9 cellular contexts compared by ENCODE assay signal in genomic region chr15:101168463-101168824, GRCh38.
DNase-seq lines count a peak whose midpoint lies in the region; ATAC-seq and TF ChIP-seq lines count a peak whose summit lies in the region.
"Had no signal": no experiment of that assay in that cellular context is flagged by ENCODE, and none has a peak within 500 bp of the region (broad histone marks: within the 10 kb centered on the region; RNA-seq: fewer than 3 reads in every experiment).

No MANE protein-coding gene starts in this region.

- H3K9ac ChIP-seq in mammary epithelial cell (ENCODE audit: insufficient read depth, low read length) (no peak overlapping the region), mesenchymal stem cell (ENCODE audit: low read length) (no peak overlapping the region), neuronal stem cell (ENCODE audit: low read depth, low read length, poor library complexity) (no peak overlapping the region)

- peaks cover 6% of the 10 kb centered on the region for H3K79me2 ChIP-seq in mammary epithelial cell (ENCODE audit: insufficient read depth, low read length)

- H3K4me3 ChIP-seq in mammary epithelial cell (replicated peaks in 1 of 3; ENCODE audit: insufficient read depth in 1 of 3, low read depth in 2 of 3, low read length in 3 of 3) (no peak overlapping the region), mesenchymal stem cell (ENCODE audit: insufficient read depth in 1 of 2, low read depth in 1 of 2, low read length in 2 of 2) (no peak overlapping the region), neuronal stem cell (ENCODE audit: low read length in 2 of 2) (no peak overlapping the region)

- H3K23ac ChIP-seq in mesenchymal stem cell (ENCODE audit: low read length in 2 of 2) (no peak overlapping the region), neuronal stem cell (ENCODE audit: low read depth, low read length, poor library complexity) (no peak overlapping the region)

- H2BK5ac ChIP-seq in mesenchymal stem cell (ENCODE audit: low read depth, low read length, poor library complexity, severe bottlenecking) (no peak overlapping the region), neuronal stem cell (ENCODE audit: low read length) (no peak overlapping the region)

- no peak for TF ChIP-seq CTCF in mammary epithelial cell (conservative IDR thresholded peaks at IDR 0.05 in 1 of 2, IDR thresholded peaks at IDR 0.05 in 1 of 2; ENCODE audit: extremely low read depth in 1 of 2, insufficient read depth in 1 of 2, low read depth in 1 of 2, low read length in 2 of 2)

- in situ Hi-C loops in mammary epithelial cell (cut with MboI; ENCODE audit: low sequenced_read_pairs in 2 of 2) = no loop called here

- BruUV-seq in mammary epithelial cell (replicated peaks; lab: Mats Ljungman, UMichigan) = no TSS peak

- CTCF ChIA-PET in mammary epithelial cell (lab: Charles Lee; ENCODE audit: low non-redundant PET) = no interaction called here

- H3K18ac ChIP-seq in mesenchymal stem cell (ENCODE audit: low read depth in 1 of 2, low read length in 2 of 2) (peak overlapping the region; percentile 79 to 81), neuronal stem cell (ENCODE audit: low read length) (no peak overlapping the region)

- H3K4ac ChIP-seq in mesenchymal stem cell (ENCODE audit: low read depth in 1 of 2, low read length in 2 of 2) = peak overlapping the region; percentile 3 to 15
- no peak overlapping the region for H3K4ac ChIP-seq in neuronal stem cell (ENCODE audit: low read length)

- peak overlapping the region; percentile 73 to 91 for H2BK12ac ChIP-seq in mesenchymal stem cell (ENCODE audit: low read length in 2 of 2)
- no peak overlapping the region for H2BK12ac ChIP-seq in neuronal stem cell (ENCODE audit: low read length)

- no peak overlapping the region for H2BK120ac ChIP-seq in mesenchymal stem cell (ENCODE audit: low read depth, low read length)
- H2BK120ac ChIP-seq in neuronal stem cell (ENCODE audit: low read depth, low read length) = no peak overlapping the region

- H3K36me3 ChIP-seq in mammary epithelial cell (ENCODE audit: insufficient read depth, low read length) (peaks cover under 1% of the 10 kb centered on the region), mesenchymal stem cell (ENCODE audit: control insufficient read depth in 1 of 2, insufficient read depth in 2 of 2, low read depth in 1 of 2, low read length in 2 of 2) (peaks cover 2 to 12% of the 10 kb centered on the region in 2 experiments), neuronal stem cell (replicated peaks in 1 of 2; ENCODE audit: control insufficient read depth in 2 of 2, insufficient read depth in 2 of 2, low read length in 2 of 2) (peaks cover under 1 to 1% of the 10 kb centered on the region in 2 donors)

- peak overlapping the region; percentile 39 for H3K27ac ChIP-seq in mammary epithelial cell (ENCODE audit: insufficient read depth, low read depth, low read length)
- peak overlapping the region; percentile 98 for H3K27ac ChIP-seq in mesenchymal stem cell (ENCODE audit: low read length, poor library complexity, severe bottlenecking)
- H3K27ac ChIP-seq in neuronal stem cell (replicated peaks; ENCODE audit: low read length) = no peak overlapping the region

- H3K14ac ChIP-seq in mesenchymal stem cell (ENCODE audit: low read length in 2 of 2) = no peak overlapping the region
- no peak overlapping the region for H3K14ac ChIP-seq in neuronal stem cell (ENCODE audit: low read length)

- ATAC-seq in Right ventricle myocardium inferior = peak; percentile 51
- no peak for ATAC-seq in HG02938 (IDR thresholded peaks at IDR 0.05; ENCODE audit: unreplicated experiment)
- no peak for ATAC-seq in HG03159 (IDR thresholded peaks at IDR 0.05; ENCODE audit: unreplicated experiment)

- H3K9me3 ChIP-seq in mammary epithelial cell (replicated peaks; ENCODE audit: insufficient read depth, low read length) (peaks cover 19% of the 10 kb centered on the region), mesenchymal stem cell (ENCODE audit: control insufficient read depth, low read length) (peaks cover 28% of the 10 kb centered on the region), neuronal stem cell (replicated peaks in 1 of 2; ENCODE audit: control insufficient read depth in 2 of 2, insufficient read depth in 1 of 2, low read depth in 1 of 2, low read length in 2 of 2) (peaks cover 4 to 9% of the 10 kb centered on the region in 2 donors)

- intact Hi-C loops in Right ventricle myocardium inferior (cut with DNase I) (loop anchor here (5.0 kb wide), 1 partner anchor 81 kb away; no protein-coding TSS in a partner anchor), cardiac septum (cut with DNase I) (loop anchor here (5.0 kb wide), 2 partner anchors 76 to 146 kb away; no protein-coding TSS in a partner anchor), mammary epithelial cell (cut with micrococcal nuclease) (no loop called here)

- H3K4me2 ChIP-seq in mammary epithelial cell (ENCODE audit: insufficient read depth, low read depth, low read length) = peak overlapping the region; percentile 62
- no peak overlapping the region for H3K4me2 ChIP-seq in mesenchymal stem cell (ENCODE audit: low read length, poor library complexity, severe bottlenecking)
- H3K4me2 ChIP-seq in neuronal stem cell (ENCODE audit: insufficient read depth, low read length, poor library complexity, severe bottlenecking) = no peak overlapping the region

- H3K79me1 ChIP-seq in mesenchymal stem cell (replicated peaks; ENCODE audit: low read length, poor library complexity, severe bottlenecking) (peaks cover 12% of the 10 kb centered on the region), neuronal stem cell (ENCODE audit: low read depth, low read length) (peaks cover 2% of the 10 kb centered on the region)

- H3K27me3 ChIP-seq in mammary epithelial cell (ENCODE audit: insufficient read depth, low read length) (no peaks in the 10 kb centered on the region), mesenchymal stem cell (ENCODE audit: control insufficient read depth in 1 of 2, insufficient read depth in 1 of 2, low read length in 2 of 2) (no peaks in the 10 kb centered on the region), neuronal stem cell (ENCODE audit: control insufficient read depth in 3 of 3, insufficient read depth in 3 of 3, low read depth in 1 of 3, low read length in 3 of 3) (no peaks in the 10 kb centered on the region)

- dilution Hi-C loops in mammary epithelial cell (cut with HindIII; ENCODE audit: low sequenced_read_pairs) = no loop called here

- H3K4me1 ChIP-seq in mammary epithelial cell (ENCODE audit: insufficient read depth, low read length) (peaks cover 44% of the 10 kb centered on the region), mesenchymal stem cell (ENCODE audit: control insufficient read depth, insufficient read depth, low read depth, low read length) (peaks cover 23% of the 10 kb centered on the region), neuronal stem cell (ENCODE audit: control insufficient read depth in 2 of 2, insufficient read depth in 1 of 2, low read depth in 1 of 2, low read length in 2 of 2) (peaks cover 0 to 1% of the 10 kb centered on the region in 2 donors)

- no peak overlapping the region for H2BK15ac ChIP-seq in mesenchymal stem cell (ENCODE audit: low read depth, poor library complexity, severe bottlenecking)
- H2BK15ac ChIP-seq in neuronal stem cell (ENCODE audit: low read length) = no peak overlapping the region

- H2AFZ ChIP-seq in mammary epithelial cell (ENCODE audit: low read depth, low read length) (no peak overlapping the region), mesenchymal stem cell (ENCODE audit: low read depth, low read length) (no peak overlapping the region), neuronal stem cell (ENCODE audit: low read length) (no peak overlapping the region)

- H4K20me1 ChIP-seq in mammary epithelial cell (ENCODE audit: insufficient read depth, low read length) = no peaks in the 10 kb centered on the region

- H4K91ac ChIP-seq in mesenchymal stem cell (ENCODE audit: low read length) = peak overlapping the region; percentile 30
- no peak overlapping the region for H4K91ac ChIP-seq in neuronal stem cell (ENCODE audit: low read depth, low read length, poor library complexity)

- H4K8ac ChIP-seq in mesenchymal stem cell (ENCODE audit: low read length) (no peak overlapping the region), neuronal stem cell (ENCODE audit: low read depth, low read length) (no peak overlapping the region)

- H2AK5ac ChIP-seq in mesenchymal stem cell (ENCODE audit: low read length, severe bottlenecking) (peak overlapping the region; percentile 19), neuronal stem cell (ENCODE audit: low read depth, low read length) (no peak overlapping the region)

- no peak for DNase-seq in Right ventricle myocardium inferior (ENCODE audit: missing footprints)
- DNase-seq in cardiac septum (ENCODE audit: low spot score) = no peak
- DNase-seq in mammary epithelial cell = no peak
- no peak for DNase-seq in mesenchymal stem cell
- no peak for DNase-seq in NOMO-1 (lab: John Stamatoyannopoulos, UW; ENCODE audit: unreplicated experiment in 2 of 2)
- no peak for DNase-seq in neuronal stem cell (ENCODE audit: low spot score)
- DNase-seq: NCI-H510A treated with DMSO at 0.1 percent for 48 hours had no signal

- WGBS in mammary epithelial cell (ENCODE audit: low coverage, missing lambda C conversion rate) = 17% methylated on average over 1 of the region's 1 CpG
- WGBS in mesenchymal stem cell = 69% methylated on average over 1 of the region's 1 CpG
- no CpG with 5 or more reads among the region's 1 CpG for WGBS in neuronal stem cell (ENCODE audit: extremely low coverage in 2 of 2, insufficient read length in 2 of 2, insufficient replicate concordance in 1 of 2), 2 donors
